Comparison of ENCODE assay signal across 1 cellular context in genomic region chr5:69444127-69444754, GRCh38.
TF ChIP-seq lines count a peak whose summit lies in the region.

No MANE protein-coding gene starts in this region.

TF ChIP-seq in K562, 482 proteins besides CTCF, POLR2A, EP300 and RAD21:
- no peak for TF ChIP-seq RBM39 (optimal IDR thresholded peaks at IDR 0.05; ENCODE audit: low read depth, low read length)
- TF ChIP-seq ZHX1 (conservative IDR thresholded peaks at IDR 0.05; ENCODE audit: low read length) = no peak
- no peak for TF ChIP-seq HMGN3 (IDR thresholded peaks at IDR 0.05; ENCODE audit: borderline replicate concordance, extremely low read depth, insufficient read length, low read depth, low read length)
- no peak for TF ChIP-seq FOXK1 (CRISPR knock-in tag; IDR thresholded peaks at IDR 0.05; ENCODE audit: borderline replicate concordance)
- no peak for TF ChIP-seq GABPA (tag; conservative IDR thresholded peaks at IDR 0.05; ENCODE audit: low read depth)
- TF ChIP-seq ZNF3 (CRISPR knock-in tag; IDR thresholded peaks at IDR 0.05) = no peak
- TF ChIP-seq PHF20 (IDR thresholded peaks at IDR 0.05; ENCODE audit: partially characterized antibody) = no peak
- no peak for TF ChIP-seq ETS2 (tag; IDR thresholded peaks at IDR 0.05; ENCODE audit: borderline replicate concordance, poor library complexity, severe bottlenecking)
- no peak for TF ChIP-seq RNF219 (CRISPR knock-in tag; IDR thresholded peaks at IDR 0.05)
- no peak for TF ChIP-seq ZKSCAN1 (IDR thresholded peaks at IDR 0.05; ENCODE audit: low read depth, low read length)
- no peak for TF ChIP-seq IRF2 (CRISPR knock-in tag; IDR thresholded peaks at IDR 0.05)
- TF ChIP-seq ZNF444 (CRISPR knock-in tag; IDR thresholded peaks at IDR 0.05) = no peak
- no peak for TF ChIP-seq MAFG (tag; conservative IDR thresholded peaks at IDR 0.05)
- no peak for TF ChIP-seq MITF (IDR thresholded peaks at IDR 0.05)
- TF ChIP-seq, protein P1, sequence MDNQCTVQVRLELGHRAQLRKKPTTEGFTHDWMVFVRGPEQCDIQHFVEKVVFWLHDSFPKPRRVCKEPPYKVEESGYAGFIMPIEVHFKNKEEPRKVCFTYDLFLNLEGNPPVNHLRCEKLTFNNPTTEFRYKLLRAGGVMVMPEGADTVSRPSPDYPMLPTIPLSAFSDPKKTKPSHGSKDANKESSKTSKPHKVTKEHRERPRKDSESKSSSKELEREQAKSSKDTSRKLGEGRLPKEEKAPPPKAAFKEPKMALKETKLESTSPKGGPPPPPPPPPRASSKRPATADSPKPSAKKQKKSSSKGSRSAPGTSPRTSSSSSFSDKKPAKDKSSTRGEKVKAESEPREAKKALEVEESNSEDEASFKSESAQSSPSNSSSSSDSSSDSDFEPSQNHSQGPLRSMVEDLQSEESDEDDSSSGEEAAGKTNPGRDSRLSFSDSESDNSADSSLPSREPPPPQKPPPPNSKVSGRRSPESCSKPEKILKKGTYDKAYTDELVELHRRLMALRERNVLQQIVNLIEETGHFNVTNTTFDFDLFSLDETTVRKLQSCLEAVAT (IDR thresholded peaks at IDR 0.05) = no peak
